In the genomic region with DNA sequence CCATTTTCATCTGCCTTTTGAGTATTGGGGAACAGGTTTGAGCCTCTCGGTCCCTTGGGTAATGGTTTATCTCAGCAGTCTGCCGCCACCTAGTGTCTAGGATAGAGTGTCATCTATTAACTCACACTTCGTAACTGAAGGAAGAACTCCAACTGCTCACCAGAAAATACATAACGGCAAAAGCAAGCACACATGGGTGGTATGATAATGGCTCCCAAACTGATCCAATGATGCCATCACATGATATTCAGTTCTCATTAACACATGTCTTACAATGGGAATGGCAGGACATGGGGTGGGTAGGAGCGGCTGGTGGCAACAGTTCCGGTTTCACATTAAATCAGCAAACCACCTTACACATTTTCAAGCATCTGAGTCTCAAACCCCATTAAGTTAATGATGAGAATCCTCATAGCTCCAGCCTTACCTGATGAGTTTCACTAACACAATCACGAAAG, we compare ENCODE assay signal across 8 cellular contexts.
A peak's percentile ranks its signal among the peaks of the same experiment; 100 is the strongest.
DNase-seq lines count a peak whose midpoint lies in the region; ATAC-seq, FAIRE-seq and TF ChIP-seq lines count a peak whose summit lies in the region.

No MANE protein-coding gene starts in this region.

- TF ChIP-seq POLR2A in K562 (conservative IDR thresholded peaks at IDR 0.05) = no peak

- no peak overlapping the region for H3K27ac ChIP-seq in RWPE2 (ENCODE audit: poor library complexity, severe bottlenecking)
- H3K27ac ChIP-seq in K562 (ENCODE audit: extremely low read depth, low read depth, low read length) = no peak overlapping the region

- CTCF ChIA-PET in GM10248 (lab: Yijun Ruan, JAX) = interaction anchor here (0.7 to 12.0 kb wide), 29 partner anchors 9 to 1060 kb away, joined by 3 to 126 read pairs (median 3); a partner anchor contains a TSS
- CTCF ChIA-PET in K562 (lab: Yijun Ruan, JAX; ENCODE audit: low intra/inter-chr PET ratio) = interaction anchor here (1.6 to 3.4 kb wide), 3 partner anchors 950 to 1020 kb away, joined by 6 to 17 read pairs (median 15); no protein-coding TSS in a partner anchor

- TF ChIP-seq CTCF in GM10248 (IDR thresholded peaks at IDR 0.05; ENCODE audit: control extremely low read depth, extremely low read depth, low read depth, missing control alignments) = peak; percentile 56
- TF ChIP-seq CTCF in LNCaP clone FGC (IDR thresholded peaks at IDR 0.05; ENCODE audit: control insufficient read depth, extremely low read depth, insufficient read depth) = peak; percentile 85
- TF ChIP-seq CTCF in RWPE2 (IDR thresholded peaks at IDR 0.05; ENCODE audit: poor library complexity, severe bottlenecking) = peak; percentile 88
- TF ChIP-seq CTCF in K562 (IDR thresholded peaks at IDR 0.05 in 2 of 3, conservative IDR thresholded peaks at IDR 0.05 in 1 of 3; ENCODE audit: insufficient read depth in 2 of 3, low read depth in 1 of 3, low read length in 3 of 3) = peak; percentile 73 to 83 (median 80)

- FAIRE-seq in K562 (lab: Jason Lieb, UNC) = peak; percentile 94

- no peak overlapping the region for H3K9ac ChIP-seq in K562 (ENCODE audit: insufficient read depth in 1 of 2, low read depth in 2 of 2, low read length in 2 of 2)

- peak; percentile 44 for ATAC-seq in GM21737 (IDR thresholded peaks at IDR 0.05; ENCODE audit: unreplicated experiment)
- ATAC-seq in RWPE2 (ENCODE audit: low read depth) = peak; percentile 86
- peak; percentile 99 for ATAC-seq in K562
- no peak for ATAC-seq in GM18519 (IDR thresholded peaks at IDR 0.05; ENCODE audit: low FRiP score, unreplicated experiment)

- peak; percentile 82 to 83 for TF ChIP-seq RAD21 in K562 (CRISPR knock-in tag; conservative IDR thresholded peaks at IDR 0.05 in 1 of 2, IDR thresholded peaks at IDR 0.05 in 1 of 2)

- H3K9me3 ChIP-seq in RWPE2 (ENCODE audit: severe bottlenecking) (no peaks in the 10 kb centered on the region), K562 (replicated peaks; ENCODE audit: control insufficient read depth, insufficient read depth, low read depth, low read length) (no peaks in the 10 kb centered on the region)

- DNase-seq in GM10248 (ENCODE audit: extremely low spot score) = no peak
- peak; percentile 38 for DNase-seq in LNCaP clone FGC (ENCODE audit: low read depth)
- DNase-seq in RWPE2 (ENCODE audit: low spot score) = no peak
- peak; percentile 34 to 75 (median 45) for DNase-seq in K562 (ENCODE audit: extremely low read depth in 1 of 4, low spot score in 3 of 4)
- DNase-seq in islet precursor cell = peak; percentile 66
- DNase-seq in stimulated activated CD4-positive, alpha-beta T cell treated with anti-CD3 and anti-CD28 coated beads, Interleukin-2, amount 100 ng/mL, for 48 hours = peak; percentile 16 to 29

- 0 out of 2 replicates have a peak overlapping the region, but pooled peaks have one; percentile 42 for H2AFZ ChIP-seq in K562 (ENCODE audit: low read depth, low read length)

- no peaks in the 10 kb centered on the region for H3K27me3 ChIP-seq in RWPE2 (ENCODE audit: insufficient read depth, poor library complexity, severe bottlenecking)
- no peaks in the 10 kb centered on the region for H3K27me3 ChIP-seq in K562 (ENCODE audit: control insufficient read depth in 2 of 2, insufficient read depth in 2 of 2, low read length in 2 of 2)

- 3% methylated on average over 7 of the region's 7 CpGs for WGBS in K562 (ENCODE audit: insufficient coverage, low coverage, missing lambda C conversion rate)

- no peaks in the 10 kb centered on the region for H4K20me1 ChIP-seq in K562 (replicated peaks; ENCODE audit: control insufficient read depth, insufficient read depth, low read length)

- no peak for TF ChIP-seq EP300 in K562 (IDR thresholded peaks at IDR 0.05; ENCODE audit: low read length)

- BruUV-seq in K562 (replicated peaks; lab: Mats Ljungman, UMichigan) = no TSS peak

- H3K4me2 ChIP-seq in K562 (ENCODE audit: insufficient read depth, low read length) = peak overlapping the region; percentile 62

- in situ Hi-C loops in K562 (cut with MboI) = loop anchor here (10.0 kb wide), 2 partner anchors 951 to 1021 kb away; no protein-coding TSS in a partner anchor

- H3K79me2 ChIP-seq in K562 (ENCODE audit: control insufficient read depth, insufficient read depth, low read length) = no peaks in the 10 kb centered on the region

- H3K4me3 ChIP-seq in LNCaP clone FGC (ENCODE audit: low read depth, low read length) (no peak overlapping the region), RWPE2 (ENCODE audit: severe bottlenecking) (no peak overlapping the region), K562 (no peak overlapping the region)

- H3K9me1 ChIP-seq in K562 (ENCODE audit: control insufficient read depth, insufficient read depth, low read length) = peaks cover 3% of the 10 kb centered on the region

- peaks cover 13% of the 10 kb centered on the region for H3K4me1 ChIP-seq in RWPE2 (ENCODE audit: insufficient read depth, poor library complexity, severe bottlenecking)
- H3K4me1 ChIP-seq in K562 (replicated peaks in 1 of 2; ENCODE audit: control insufficient read depth in 2 of 2, insufficient read depth in 2 of 2, low read length in 2 of 2) = no peaks in the 10 kb centered on the region

- POLR2A ChIA-PET in GM10248 (lab: Yijun Ruan, JAX) = no interaction called here
- POLR2A ChIA-PET in K562 (lab: Yijun Ruan, JAX) = interaction anchor here (0.8 kb wide), 1 partner anchor 36 kb away, joined by 3 read pairs; no protein-coding TSS in a partner anchor

- intact Hi-C loops in K562 (cut with micrococcal nuclease) = loop anchor here (1.0 to 10.0 kb wide), 4 partner anchors 315 to 1021 kb away; a partner anchor contains a TSS

- H3K36me3 ChIP-seq in RWPE2 (ENCODE audit: low read depth) = no peaks in the 10 kb centered on the region
- no peaks in the 10 kb centered on the region for H3K36me3 ChIP-seq in K562 (ENCODE audit: control insufficient read depth, insufficient read depth, low read length)

TF ChIP-seq in K562, 482 proteins besides CTCF, POLR2A, EP300 and RAD21:
- TF ChIP-seq ATF1 (CRISPR knock-in tag; IDR thresholded peaks at IDR 0.05) = no peak
- TF ChIP-seq ATF1 (tag; IDR thresholded peaks at IDR 0.05) = 0 out of 2 replicates have a peak, but pooled peaks have one; percentile 17
- TF ChIP-seq ZNF175 (CRISPR knock-in tag; IDR thresholded peaks at IDR 0.05; ENCODE audit: low read depth) = no peak
- TF ChIP-seq SMC3 (conservative IDR thresholded peaks at IDR 0.05; ENCODE audit: insufficient read depth, low read depth, low read length) = peak; percentile 72
- no peak for TF ChIP-seq GTF2E2 (tag; IDR thresholded peaks at IDR 0.05)
- peak; percentile 79; the same call in 1 of the 2 replicates for TF ChIP-seq STAG1 (CRISPR knock-in tag; IDR thresholded peaks at IDR 0.05; ENCODE audit: borderline replicate concordance)
- TF ChIP-seq, protein P1, sequence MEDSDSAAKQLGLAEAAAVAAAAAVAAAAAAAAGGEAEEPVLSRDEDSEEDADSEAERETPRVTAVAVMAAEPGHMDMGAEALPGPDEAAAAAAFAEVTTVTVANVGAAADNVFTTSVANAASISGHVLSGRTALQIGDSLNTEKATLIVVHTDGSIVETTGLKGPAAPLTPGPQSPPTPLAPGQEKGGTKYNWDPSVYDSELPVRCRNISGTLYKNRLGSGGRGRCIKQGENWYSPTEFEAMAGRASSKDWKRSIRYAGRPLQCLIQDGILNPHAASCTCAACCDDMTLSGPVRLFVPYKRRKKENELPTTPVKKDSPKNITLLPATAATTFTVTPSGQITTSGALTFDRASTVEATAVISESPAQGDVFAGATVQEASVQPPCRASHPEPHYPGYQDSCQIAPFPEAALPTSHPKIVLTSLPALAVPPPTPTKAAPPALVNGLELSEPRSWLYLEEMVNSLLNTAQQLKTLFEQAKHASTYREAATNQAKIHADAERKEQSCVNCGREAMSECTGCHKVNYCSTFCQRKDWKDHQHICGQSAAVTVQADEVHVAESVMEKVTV (CRISPR knock-in tag; IDR thresholded peaks at IDR 0.05) = peak; percentile 54
- TF ChIP-seq, protein P2, sequence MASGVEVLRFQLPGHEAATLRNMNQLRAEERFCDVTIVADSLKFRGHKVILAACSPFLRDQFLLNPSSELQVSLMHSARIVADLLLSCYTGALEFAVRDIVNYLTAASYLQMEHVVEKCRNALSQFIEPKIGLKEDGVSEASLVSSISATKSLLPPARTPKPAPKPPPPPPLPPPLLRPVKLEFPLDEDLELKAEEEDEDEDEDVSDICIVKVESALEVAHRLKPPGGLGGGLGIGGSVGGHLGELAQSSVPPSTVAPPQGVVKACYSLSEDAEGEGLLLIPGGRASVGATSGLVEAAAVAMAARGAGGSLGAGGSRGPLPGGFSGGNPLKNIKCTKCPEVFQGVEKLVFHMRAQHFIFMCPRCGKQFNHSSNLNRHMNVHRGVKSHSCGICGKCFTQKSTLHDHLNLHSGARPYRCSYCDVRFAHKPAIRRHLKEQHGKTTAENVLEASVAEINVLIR (CRISPR knock-in tag; IDR thresholded peaks at IDR 0.05) = no peak
- no peak for TF ChIP-seq MCM5 (IDR thresholded peaks at IDR 0.05; ENCODE audit: low read depth)
- TF ChIP-seq ZBTB1 (CRISPR knock-in tag; IDR thresholded peaks at IDR 0.05; ENCODE audit: borderline replicate concordance, low read depth) = no peak

Comparison
In these comparisons a context has a peak if more than half of its experiments do, and no peak if none do; other contexts are left out.
1. DNase-seq: peak in LNCaP clone FGC (single experiment), K562 (4 of 4), islet precursor cell (single experiment) and stimulated activated CD4-positive, alpha-beta T cell treated with anti-CD3 and anti-CD28 coated beads, Interleukin-2, amount 100 ng/mL, for 48 hours (2 of 2); none in GM10248 (single experiment) and RWPE2 (single experiment).
2. Peak in every context shown above with its lines, with median percentiles within 50 percentile points of each other: CTCF ChIP-seq.